In genomic region chr2:144279165-144279564, GRCh38 we compare ENCODE assay signal across 14 cellular contexts.
DNase-seq lines count a peak whose midpoint lies in the region; ATAC-seq and TF ChIP-seq lines count a peak whose summit lies in the region.
"Had no signal": no experiment of that assay in that cellular context is flagged by ENCODE, and none has a peak within 500 bp of the region (broad histone marks: within the 10 kb centered on the region; RNA-seq: fewer than 3 reads in every experiment).

No MANE protein-coding gene starts in this region.

- H2AFZ ChIP-seq in GM23338 = no peak overlapping the region

- H3K9me3 ChIP-seq in CD8-positive, alpha-beta memory T cell (ENCODE audit: low read length) = no peaks in the 10 kb centered on the region
- H3K9me3 ChIP-seq in MG63 = no peaks in the 10 kb centered on the region
- H3K9me3 ChIP-seq: A549, Caco-2, HAP-1 had no signal

- H3K79me1 ChIP-seq in mesendoderm (ENCODE audit: low read length) = peaks cover 2% of the 10 kb centered on the region

- H3K27ac ChIP-seq in CD8-positive, alpha-beta memory T cell (ENCODE audit: low read depth, low read length) = no peak overlapping the region
- H3K27ac ChIP-seq in GM23338 (ENCODE audit: low read depth) (no peak overlapping the region), mesendoderm (ENCODE audit: low read depth, low read length) (no peak overlapping the region)
- H3K27ac ChIP-seq: A549 had no signal

- no peaks in the 10 kb centered on the region for H3K27me3 Mint-ChIP-seq in CD8-positive, alpha-beta memory T cell
- H3K27me3 Mint-ChIP-seq in GM23338 (ENCODE audit: insufficient read depth, low read depth, poor library complexity) (no peaks in the 10 kb centered on the region), WTC11 (ENCODE audit: low read depth) (no peaks in the 10 kb centered on the region)

- H3K9me2 ChIP-seq in GM23338 (ENCODE audit: insufficient read depth) = no peaks in the 10 kb centered on the region; the same call in none of the 2 replicates

- H2BK15ac ChIP-seq in mesendoderm (replicated peaks; ENCODE audit: low read depth) = no peak overlapping the region

- H3K4me2 ChIP-seq in GM23338 = no peak overlapping the region; the same call in 1 of the 2 replicates
- H3K4me2 ChIP-seq in mesendoderm (ENCODE audit: low read length) = no peak overlapping the region
- H3K4me2 ChIP-seq: A549 had no signal

- no peaks in the 10 kb centered on the region for H3K36me3 ChIP-seq in CD8-positive, alpha-beta memory T cell (ENCODE audit: insufficient read depth, low read length)
- H3K36me3 ChIP-seq in GM23338 (ENCODE audit: insufficient read depth) (no peaks in the 10 kb centered on the region), mesendoderm (ENCODE audit: control insufficient read depth, insufficient read depth, low read length) (no peaks in the 10 kb centered on the region), MG63 (no peaks in the 10 kb centered on the region)
- H3K36me3 ChIP-seq: HAP-1 had no signal

- no peaks in the 10 kb centered on the region for H3K9me3 Mint-ChIP-seq in CD8-positive, alpha-beta memory T cell
- no peaks in the 10 kb centered on the region for H3K9me3 Mint-ChIP-seq in GM23338
- no peaks in the 10 kb centered on the region for H3K9me3 Mint-ChIP-seq in WTC11
- H3K9me3 Mint-ChIP-seq: CD8-positive, alpha-beta T cell had no signal

- no peak overlapping the region for H3K4me3 ChIP-seq in CD8-positive, alpha-beta memory T cell (ENCODE audit: low read length)
- H3K4me3 ChIP-seq in GM23338 (no peak overlapping the region), mesendoderm (ENCODE audit: low read length) (no peak overlapping the region), MG63 (no peak overlapping the region)
- H3K4me3 ChIP-seq: A549, HAP-1 had no signal

- H4K20me1 ChIP-seq in GM23338 (replicated peaks; ENCODE audit: insufficient read depth) = no peaks in the 10 kb centered on the region

- no peak overlapping the region for H3K9ac ChIP-seq in mesendoderm (ENCODE audit: low read length)

- H2AK5ac ChIP-seq in mesendoderm (ENCODE audit: low read length) = no peak overlapping the region

- ATAC-seq in GM23338 (peak; percentile 39; the same call in 2 of the 3 replicates), WTC11 (peak; percentile 50)
- ATAC-seq: A549; CD8-positive, alpha-beta T cell had no signal

- H3K27me3 ChIP-seq in CD8-positive, alpha-beta memory T cell (ENCODE audit: insufficient read depth, low read length, poor library complexity, severe bottlenecking) = no peaks in the 10 kb centered on the region
- no peaks in the 10 kb centered on the region for H3K27me3 ChIP-seq in GM23338 (ENCODE audit: insufficient read depth)
- H3K27me3 ChIP-seq in mesendoderm (ENCODE audit: insufficient read depth, low read length, poor library complexity) = no peaks in the 10 kb centered on the region
- H3K27me3 ChIP-seq in MG63 = no peaks in the 10 kb centered on the region

- H3K56ac ChIP-seq in mesendoderm (ENCODE audit: low read length) = no peak overlapping the region

- no peak overlapping the region for H4K5ac ChIP-seq in mesendoderm (ENCODE audit: low read length)

- no peak for DNase-seq in CD8-positive, alpha-beta memory T cell
- DNase-seq in GM23338 (ENCODE audit: low spot score) (peak; percentile 25), WTC11 (ENCODE audit: low spot score) (no peak), mesendoderm (no peak), T-helper 1 cell (no peak), MG63 (no peak)
- no peak for DNase-seq in stimulated activated CD4-positive, alpha-beta T cell treated with anti-CD3 and anti-CD28 coated beads, Interleukin-15, amount 100 ng/mL, for 24 hours
- DNase-seq: Caco-2; CD8-positive, alpha-beta T cell; DND-41; GDM1 had no signal

- no peaks in the 10 kb centered on the region for H3K36me3 Mint-ChIP-seq in CD8-positive, alpha-beta memory T cell
- H3K36me3 Mint-ChIP-seq in GM23338 (ENCODE audit: low read depth) (no peaks in the 10 kb centered on the region), WTC11 (no peaks in the 10 kb centered on the region)
- H3K36me3 Mint-ChIP-seq: CD14-positive monocyte; CD8-positive, alpha-beta T cell had no signal

- TF ChIP-seq CTCF in GM23338 (conservative IDR thresholded peaks at IDR 0.05; ENCODE audit: low read depth in 2 of 2) (no peak), WTC11 (IDR thresholded peaks at IDR 0.05) (no peak)

- no peak overlapping the region for H2BK120ac ChIP-seq in mesendoderm (ENCODE audit: low read depth, low read length)

- H3K79me2 ChIP-seq in GM23338 (replicated peaks; ENCODE audit: insufficient read depth) = 0 out of 2 replicates have a peak, but pooled peaks cover 4% of the 10 kb centered on the region
- no peaks in the 10 kb centered on the region for H3K79me2 ChIP-seq in mesendoderm (ENCODE audit: control insufficient read depth, insufficient read depth, low read length)

- H3K27ac Mint-ChIP-seq in CD8-positive, alpha-beta memory T cell = peak overlapping the region in 7 of 8 donors; percentile 8 to 91 (median 19)
- no peak overlapping the region for H3K27ac Mint-ChIP-seq in GM23338
- no peak overlapping the region for H3K27ac Mint-ChIP-seq in WTC11
- H3K27ac Mint-ChIP-seq: CD14-positive monocyte; CD8-positive, alpha-beta T cell had no signal

- no peak overlapping the region for H3K23ac ChIP-seq in mesendoderm (ENCODE audit: low read length)

- peak overlapping the region in 6 of 7 donors; percentile 6 to 87 (median 47) for H3K4me3 Mint-ChIP-seq in CD8-positive, alpha-beta memory T cell
- H3K4me3 Mint-ChIP-seq in GM23338 = no peak overlapping the region
- H3K4me3 Mint-ChIP-seq in WTC11 = no peak overlapping the region
- H3K4me3 Mint-ChIP-seq: CD14-positive monocyte; CD8-positive, alpha-beta T cell had no signal

- no peaks in the 10 kb centered on the region for H3F3A ChIP-seq in GM23338 (replicated peaks; ENCODE audit: low read depth)

- no peak overlapping the region for H2BK5ac ChIP-seq in mesendoderm (ENCODE audit: low read length)

- no peak overlapping the region for H3K18ac ChIP-seq in mesendoderm (ENCODE audit: low read length)

- POLR2A ChIA-PET in CD8-positive, alpha-beta memory T cell (lab: Charles Lee) = interaction anchor here (0.5 to 0.6 kb wide), 2 partner anchors 8 to 221 kb away, joined by 3 read pairs; no protein-coding TSS in a partner anchor
- POLR2A ChIA-PET in WTC11 (lab: Charles Lee) = no interaction called here

- no CpG with 5 or more reads among the region's 3 CpGs for WGBS in mesendoderm (ENCODE audit: extremely low coverage, insufficient coverage, low lambda C conversion rate)

- H3K4me1 ChIP-seq in CD8-positive, alpha-beta memory T cell (ENCODE audit: insufficient read depth, low read length) = no peaks in the 10 kb centered on the region
- H3K4me1 ChIP-seq in GM23338 (ENCODE audit: insufficient read depth) (peaks cover 5% of the 10 kb centered on the region; the same call in 1 of the 2 replicates), mesendoderm (ENCODE audit: control insufficient read depth, low read depth, low read length) (peaks cover 7% of the 10 kb centered on the region)
- H3K4me1 ChIP-seq: A549, Caco-2 had no signal

- peak overlapping the region; percentile 36 for H3K4ac ChIP-seq in mesendoderm (ENCODE audit: low read depth, low read length)

- H4K8ac ChIP-seq in mesendoderm (ENCODE audit: low read depth, low read length) = no peak overlapping the region

- CTCF ChIA-PET in CD8-positive, alpha-beta memory T cell (lab: Charles Lee) = no interaction called here
- CTCF ChIA-PET in WTC11 (lab: Charles Lee) = interaction anchor here (0.6 to 0.7 kb wide), 2 partner anchors 83 to 302 kb away, joined by 3 read pairs; no protein-coding TSS in a partner anchor

- peaks cover 37 to 44% (median 37%) of the 10 kb centered on the region in 3 donors for H3K4me1 Mint-ChIP-seq in CD8-positive, alpha-beta memory T cell
- H3K4me1 Mint-ChIP-seq in GM23338 (peaks cover 23% of the 10 kb centered on the region), WTC11 (peaks cover 23% of the 10 kb centered on the region)
- H3K4me1 Mint-ChIP-seq: CD14-positive monocyte had no signal

TF ChIP-seq in GM23338, 12 proteins besides CTCF, POLR2A, EP300 and RAD21 (continues in another document):
- no peak for TF ChIP-seq CREB1 (CRISPR knock-in tag; IDR thresholded peaks at IDR 0.05; ENCODE audit: low read depth)
- no peak for TF ChIP-seq ZNF331 (CRISPR knock-in tag; IDR thresholded peaks at IDR 0.05; ENCODE audit: low read depth)
- no peak for TF ChIP-seq JUNB (IDR thresholded peaks at IDR 0.05; ENCODE audit: unreplicated experiment)
- no peak for TF ChIP-seq EZH2phosphoT487 (IDR thresholded peaks at IDR 0.05; ENCODE audit: unreplicated experiment)
- TF ChIP-seq POLR2AphosphoS5 (IDR thresholded peaks at IDR 0.05; ENCODE audit: low read depth) = no peak
- TF ChIP-seq ETS1 (IDR thresholded peaks at IDR 0.05) = no peak

TF ChIP-seq in WTC11, 78 proteins besides CTCF, POLR2A, EP300 and RAD21:
- no peak for TF ChIP-seq PRRX2 (CRISPR knock-in tag; IDR thresholded peaks at IDR 0.05)
- no peak for TF ChIP-seq GRHL2 (CRISPR knock-in tag; IDR thresholded peaks at IDR 0.05; ENCODE audit: insufficient replicate concordance, severe bottlenecking)
- TF ChIP-seq CDX4 (CRISPR knock-in tag; IDR thresholded peaks at IDR 0.05; ENCODE audit: borderline replicate concordance) = no peak

Comparison
In these comparisons a context has a peak if more than half of its experiments do, and no peak if none do; other contexts are left out.
1. H3K27ac Mint-ChIP-seq: peak in CD8-positive, alpha-beta memory T cell (7 of 8); none in GM23338 (single experiment) and WTC11 (single experiment).
2. H3K4me3 Mint-ChIP-seq: peak in CD8-positive, alpha-beta memory T cell (6 of 7); none in GM23338 (single experiment) and WTC11 (single experiment).